ENCODE assay signal across 1 cellular context in genomic region chr10:13661261-13661660, GRCh38.
TF ChIP-seq lines count a peak whose summit lies in the region.

No MANE protein-coding gene starts in this region.

TF ChIP-seq in GM23338, 12 proteins besides CTCF, POLR2A, EP300 and RAD21:
- no peak for TF ChIP-seq POLR2AphosphoS5 (IDR thresholded peaks at IDR 0.05; ENCODE audit: low read depth)
- TF ChIP-seq REST (IDR thresholded peaks at IDR 0.05; ENCODE audit: unreplicated experiment): no peak
- TF ChIP-seq ZNF331 (CRISPR knock-in tag; IDR thresholded peaks at IDR 0.05; ENCODE audit: low read depth): no peak
- no peak for TF ChIP-seq EZH2phosphoT487 (IDR thresholded peaks at IDR 0.05; ENCODE audit: unreplicated experiment)
- no peak for TF ChIP-seq NANOG (IDR thresholded peaks at IDR 0.05; ENCODE audit: borderline replicate concordance)
TF ChIP-seq in GM23338: peak in this region for 0.
